In genomic region chr1:85463666-85464496, GRCh38 we compare ENCODE assay signal across 8 cellular contexts. TPM values are rescaled to one million over a fixed set of nuclear protein-coding genes. Genes with fewer than 3 reads are reported as not detected.
DNase-seq lines count a peak whose midpoint lies in the region; ATAC-seq and TF ChIP-seq lines count a peak whose summit lies in the region.

No MANE protein-coding gene starts in this region.

- no peak overlapping the region for H3K27ac ChIP-seq in effector memory CD4-positive, alpha-beta T cell (ENCODE audit: insufficient read depth, low read length, poor library complexity, severe bottlenecking)

- no peaks in the 10 kb centered on the region for H3K9me3 ChIP-seq in effector memory CD4-positive, alpha-beta T cell (ENCODE audit: control insufficient read depth, low read length)

- no peaks in the 10 kb centered on the region for H3K36me3 ChIP-seq in effector memory CD4-positive, alpha-beta T cell (ENCODE audit: control insufficient read depth, insufficient read depth, low read length)

- peaks cover 7% of the 10 kb centered on the region for H3K27me3 ChIP-seq in effector memory CD4-positive, alpha-beta T cell (replicated peaks; ENCODE audit: control insufficient read depth, insufficient read depth, low read length, poor library complexity, severe bottlenecking)

- H3K27ac Mint-ChIP-seq in mesothelial cell of epicardium: no peak overlapping the region

- no peak for DNase-seq in activated T-cell treated with anti-CD3 and anti-CD28 coated beads, Interleukin-2, amount 50 U/mL, for 4 hours
- no peak for DNase-seq in activated T-cell treated with anti-CD3 and anti-CD28 coated beads for 4 hours
- peak; percentile 55 for DNase-seq in NCI-H82 treated with DMSO at 0.1 percent for 48 hours (lab: John Stamatoyannopoulos, UW; ENCODE audit: unreplicated experiment)
- DNase-seq in effector memory CD4-positive, alpha-beta T cell: no peak
- DNase-seq in mesothelial cell of epicardium (ENCODE audit: low spot score in 2 of 2, unreplicated experiment in 2 of 2): no peak
- DNase-seq in NCI-H1048 (lab: John Stamatoyannopoulos, UW): no peak

- H3K27me3 Mint-ChIP-seq in activated T-cell treated with anti-CD3 and anti-CD28 coated beads, Interleukin-2, amount 50 U/mL, for 4 hours (ENCODE audit: low read depth): peaks cover 61% of the 10 kb centered on the region
- no peaks in the 10 kb centered on the region for H3K27me3 Mint-ChIP-seq in mesothelial cell of epicardium (ENCODE audit: low read depth)

- no peaks in the 10 kb centered on the region for H3K9me3 Mint-ChIP-seq in activated T-cell treated with anti-CD3 and anti-CD28 coated beads, Interleukin-2, amount 50 U/mL, for 4 hours
- H3K9me3 Mint-ChIP-seq in mesothelial cell of epicardium: no peaks in the 10 kb centered on the region

- H3K4me3 Mint-ChIP-seq in activated T-cell treated with anti-CD3 and anti-CD28 coated beads, Interleukin-2, amount 50 U/mL, for 4 hours: peak overlapping the region; percentile 5
- H3K4me3 Mint-ChIP-seq in mesothelial cell of epicardium: peak overlapping the region; percentile 70

- H3K4me3 ChIP-seq in effector memory CD4-positive, alpha-beta T cell (ENCODE audit: insufficient read depth, low read depth, low read length, poor library complexity, severe bottlenecking): peak overlapping the region; percentile 42

- H3K4me1 Mint-ChIP-seq in activated T-cell treated with anti-CD3 and anti-CD28 coated beads, Interleukin-2, amount 50 U/mL, for 4 hours (ENCODE audit: low read depth): peaks cover 9% of the 10 kb centered on the region
- peaks cover 37% of the 10 kb centered on the region for H3K4me1 Mint-ChIP-seq in mesothelial cell of epicardium

- peaks cover 3% of the 10 kb centered on the region for H3K4me1 ChIP-seq in effector memory CD4-positive, alpha-beta T cell (ENCODE audit: control insufficient read depth, insufficient read depth, low read length, poor library complexity, severe bottlenecking)

- TF ChIP-seq CTCF in mesothelial cell of epicardium (IDR thresholded peaks at IDR 0.05; ENCODE audit: unreplicated experiment): no peak

- ATAC-seq in activated T-cell treated with anti-CD3 and anti-CD28 coated beads, Interleukin-2, amount 50 U/mL, for 4 hours: no peak
- ATAC-seq in GM21360 (IDR thresholded peaks at IDR 0.05; ENCODE audit: unreplicated experiment) (no peak), HG03457 (IDR thresholded peaks at IDR 0.05; ENCODE audit: unreplicated experiment) (no peak)

- H3K36me3 Mint-ChIP-seq in activated T-cell treated with anti-CD3 and anti-CD28 coated beads, Interleukin-2, amount 50 U/mL, for 4 hours (ENCODE audit: insufficient read depth): no peaks in the 10 kb centered on the region
- H3K36me3 Mint-ChIP-seq in mesothelial cell of epicardium: no peaks in the 10 kb centered on the region

RNA-seq across cellular contexts. Expression of gene DDAH1, which starts 1.1 kb away (rescaled TPM):
- total RNA-seq in activated T-cell treated with anti-CD3 and anti-CD28 coated beads, Interleukin-2, amount 50 U/mL, for 4 hours: under 1 TPM; 0.16 to 0.48 (median 0.21) TPM
- 26.1 to 28.9 TPM (median 27.3 TPM) in 3 replicates for total RNA-seq in mesothelial cell of epicardium

Comparison
In these comparisons a context has a peak if more than half of its experiments do, and no peak if none do; other contexts are left out.
1. RNA of gene DDAH1, which starts 1.1 kb away (total RNA-seq): 26.1 to 28.9 TPM in mesothelial cell of epicardium; 0.16 to 0.48 TPM in activated T-cell treated with anti-CD3 and anti-CD28 coated beads, Interleukin-2, amount 50 U/mL, for 4 hours; every median in the first group is over 10 times any median in the second.